ENCODE assay signal across 1 cellular context in genomic region chr17:75486951-75487350, GRCh38.
TF ChIP-seq lines count a peak whose summit lies in the region.

No MANE protein-coding gene starts in this region.

TF ChIP-seq in WTC11, 78 proteins besides CTCF, POLR2A, EP300 and RAD21 (continued from another document):
- TF ChIP-seq ZMAT4 (CRISPR knock-in tag; IDR thresholded peaks at IDR 0.05): no peak
- TF ChIP-seq E2F4 (CRISPR knock-in tag; IDR thresholded peaks at IDR 0.05; ENCODE audit: borderline replicate concordance, low read depth): no peak
- TF ChIP-seq SMAD3 (CRISPR knock-in tag; IDR thresholded peaks at IDR 0.05; ENCODE audit: borderline replicate concordance): no peak
- no peak for TF ChIP-seq TEAD4 (CRISPR knock-in tag; IDR thresholded peaks at IDR 0.05)
- TF ChIP-seq IRF2 (CRISPR knock-in tag; IDR thresholded peaks at IDR 0.05; ENCODE audit: borderline replicate concordance, low read depth): no peak
- no peak for TF ChIP-seq MAX (CRISPR knock-in tag; IDR thresholded peaks at IDR 0.05)
- no peak for TF ChIP-seq E2F1 (CRISPR knock-in tag; IDR thresholded peaks at IDR 0.05)
- no peak for TF ChIP-seq FOXP1 (CRISPR knock-in tag; IDR thresholded peaks at IDR 0.05; ENCODE audit: borderline replicate concordance)
- TF ChIP-seq HMGA2 (CRISPR knock-in tag; IDR thresholded peaks at IDR 0.05): no peak
- TF ChIP-seq PRDM15 (CRISPR knock-in tag; IDR thresholded peaks at IDR 0.05): no peak
- no peak for TF ChIP-seq EMX1 (CRISPR knock-in tag; IDR thresholded peaks at IDR 0.05)
- no peak for TF ChIP-seq USF1 (CRISPR knock-in tag; IDR thresholded peaks at IDR 0.05)
